ENCODE assay signal across 19 cellular contexts in genomic region chr5:302951-303350, GRCh38. TPM values are rescaled to one million over a fixed set of nuclear protein-coding genes. Genes with fewer than 3 reads are reported as not detected.
"Had no signal": no experiment of that assay in that cellular context is flagged by ENCODE, and none has a peak within 500 bp of the region (broad histone marks: within the 10 kb centered on the region; RNA-seq: fewer than 3 reads in every experiment).

No MANE protein-coding gene starts in this region.

- H3K4me3 Mint-ChIP-seq: activated CD4-positive, alpha-beta memory T cell treated with anti-CD3 and anti-CD28 coated beads for 36 hours; activated CD4-positive, alpha-beta T cell treated with anti-CD3 and anti-CD28 coated beads for 36 hours; activated naive CD4-positive, alpha-beta T cell treated with anti-CD3 and anti-CD28 coated beads for 36 hours; activated T-cell treated with anti-CD3 and anti-CD28 coated beads, Interleukin-2, amount 50 U/mL, for 24 hours; stimulated activated naive CD8-positive, alpha-beta T cell treated with anti-CD3 and anti-CD28 coated beads, Interleukin-15, Interleukin-2, amounts not matched to agents 100 ng/mL and 50 ng/mL, for 24 hours had no signal

- DNase-seq: activated CD4-positive, alpha-beta memory T cell treated with anti-CD3 and anti-CD28 coated beads for 36 hours; activated CD4-positive, alpha-beta T cell treated with anti-CD3 and anti-CD28 coated beads for 36 hours; activated naive CD4-positive, alpha-beta T cell treated with anti-CD3 and anti-CD28 coated beads for 36 hours; activated T-cell treated with anti-CD3 and anti-CD28 coated beads, Interleukin-2, amount 50 U/mL, for 24 hours; cerebellar nuclear complex; effector CD4-positive, alpha-beta T cell; gastrocnemius medialis; left ventricle myocardium superior; naive thymus-derived CD8-positive, alpha-beta T cell; nucleus accumbens; retina; stimulated activated CD4-positive, alpha-beta T cell treated with anti-CD3 and anti-CD28 coated beads, Interleukin-12 subunit alpha, Interleukin-12 subunit beta, amount 100 ng/mL, for 4 hours; stimulated activated CD4-positive, alpha-beta T cell treated with anti-CD3 and anti-CD28 coated beads, Interleukin-1b, Interleukin-23, amount 100 ng/mL, for 48 hours; transverse colon had no signal

- H3K27me3 ChIP-seq: ascending aorta, gastrocnemius medialis, suprapubic skin, transverse colon had no signal

- H3K27ac ChIP-seq: ascending aorta, gastrocnemius medialis, suprapubic skin had no signal

- H3K9me3 Mint-ChIP-seq: activated CD4-positive, alpha-beta memory T cell treated with anti-CD3 and anti-CD28 coated beads for 36 hours; activated naive CD4-positive, alpha-beta T cell treated with anti-CD3 and anti-CD28 coated beads for 36 hours; activated T-cell treated with anti-CD3 and anti-CD28 coated beads, Interleukin-2, amount 50 U/mL, for 24 hours; activated T-helper 2 cell treated with anti-CD3 and anti-CD28 coated beads, Interferon-gamma antibody, Interleukin-2, Interleukin-4, amounts not matched to agents 10 μg/mL and 5 μg/mL and 100 μg/mL, durations not matched to agents 14 hours and 24 hours and 36 hours; naive thymus-derived CD8-positive, alpha-beta T cell; stimulated activated naive CD8-positive, alpha-beta T cell treated with anti-CD3 and anti-CD28 coated beads, Interleukin-15, Interleukin-2, amounts not matched to agents 100 ng/mL and 50 ng/mL, for 24 hours had no signal

- H3K9me3 ChIP-seq: ascending aorta, gastrocnemius medialis, suprapubic skin, transverse colon had no signal

- H3K4me3 ChIP-seq: ascending aorta, gastrocnemius medialis, suprapubic skin, transverse colon had no signal

- H3K27me3 Mint-ChIP-seq: activated CD4-positive, alpha-beta memory T cell treated with anti-CD3 and anti-CD28 coated beads for 36 hours; activated CD4-positive, alpha-beta T cell treated with anti-CD3 and anti-CD28 coated beads for 36 hours; activated T-cell treated with anti-CD3 and anti-CD28 coated beads, Interleukin-2, amount 50 U/mL, for 24 hours; naive thymus-derived CD8-positive, alpha-beta T cell; stimulated activated naive CD8-positive, alpha-beta T cell treated with anti-CD3 and anti-CD28 coated beads, Interleukin-15, Interleukin-2, amounts not matched to agents 100 ng/mL and 50 ng/mL, for 24 hours had no signal

- H3K27ac Mint-ChIP-seq: activated CD4-positive, alpha-beta memory T cell treated with anti-CD3 and anti-CD28 coated beads for 36 hours; activated CD4-positive, alpha-beta T cell treated with anti-CD3 and anti-CD28 coated beads for 36 hours; activated naive CD4-positive, alpha-beta T cell treated with anti-CD3 and anti-CD28 coated beads for 36 hours; activated T-cell treated with anti-CD3 and anti-CD28 coated beads, Interleukin-2, amount 50 U/mL, for 24 hours; activated T-helper 2 cell treated with anti-CD3 and anti-CD28 coated beads, Interferon-gamma antibody, Interleukin-2, Interleukin-4, amounts not matched to agents 10 μg/mL and 5 μg/mL and 100 μg/mL, durations not matched to agents 14 hours and 24 hours and 36 hours; stimulated activated naive CD8-positive, alpha-beta T cell treated with anti-CD3 and anti-CD28 coated beads, Interleukin-15, Interleukin-2, amounts not matched to agents 100 ng/mL and 50 ng/mL, for 24 hours had no signal

- ATAC-seq: activated CD4-positive, alpha-beta T cell treated with anti-CD3 and anti-CD28 coated beads for 36 hours; esophagus mucosa; gastrocnemius medialis; left ventricle myocardium superior; naive thymus-derived CD8-positive, alpha-beta T cell had no signal

RNA-seq across cellular contexts. Expression of gene AHRR, which starts 18.6 kb away (rescaled TPM):
- total RNA-seq: ascending aorta had no signal
